ENCODE assay signal across 30 cellular contexts in the genomic region with DNA sequence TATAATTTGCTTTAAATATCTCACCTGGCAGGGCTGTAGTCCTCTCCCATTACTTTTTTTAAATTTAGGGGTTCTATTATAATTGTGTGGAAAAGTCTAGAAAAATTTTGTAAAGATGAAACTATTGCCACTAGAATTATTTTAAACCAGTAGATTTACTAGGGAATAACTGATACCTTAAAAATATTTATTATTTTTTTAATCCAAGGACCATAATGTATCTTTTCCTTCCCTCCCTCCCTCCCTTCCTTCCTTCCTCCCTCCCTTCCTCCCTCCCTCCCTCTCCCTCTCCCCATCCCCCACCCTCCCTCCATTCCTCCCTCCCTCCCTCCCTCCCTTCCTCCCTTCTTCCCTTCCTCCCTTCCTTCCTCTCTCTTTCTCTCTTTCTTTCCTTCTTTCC.
DNase-seq lines count a peak whose midpoint lies in the region; ATAC-seq, FAIRE-seq and TF ChIP-seq lines count a peak whose summit lies in the region.
"Had no signal": no experiment of that assay in that cellular context is flagged by ENCODE, and none has a peak within 500 bp of the region (broad histone marks: within the 10 kb centered on the region; RNA-seq: fewer than 3 reads in every experiment).

No MANE protein-coding gene starts in this region.

- TF ChIP-seq CTCF in HepG2 (CRISPR knock-in tag; IDR thresholded peaks at IDR 0.05) (no peak), right lobe of liver (IDR thresholded peaks at IDR 0.05) (no peak), K562 (IDR thresholded peaks at IDR 0.05 in 2 of 3, conservative IDR thresholded peaks at IDR 0.05 in 1 of 3; ENCODE audit: insufficient read depth in 2 of 3, low read depth in 1 of 3, low read length in 3 of 3) (no peak), Peyer's patch (IDR thresholded peaks at IDR 0.05) (no peak)

- H3K9ac ChIP-seq in HepG2 (ENCODE audit: insufficient read depth, low read depth, low read length) (no peak overlapping the region), K562 (ENCODE audit: insufficient read depth in 1 of 2, low read depth in 2 of 2, low read length in 2 of 2) (no peak overlapping the region)
- H3K9ac ChIP-seq: BLaER1; BLaER1 treated with 17β-estradiol and CSF1 and Interleukin-3, amounts not matched to agents 10 nM and 100 nM had no signal

- TF ChIP-seq RAD21 in HepG2 (CRISPR knock-in tag; IDR thresholded peaks at IDR 0.05) = no peak
- TF ChIP-seq RAD21 in K562 (CRISPR knock-in tag; conservative IDR thresholded peaks at IDR 0.05 in 1 of 2, IDR thresholded peaks at IDR 0.05 in 1 of 2) = no peak

- CTCF ChIA-PET in HepG2 (lab: Yijun Ruan, JAX; ENCODE audit: low intra/inter-chr PET ratio, low total read pairs) = no interaction called here
- CTCF ChIA-PET in K562 (lab: Yijun Ruan, JAX; ENCODE audit: low intra/inter-chr PET ratio) = no interaction called here

- no peak for TF ChIP-seq POLR2A in HepG2 (IDR thresholded peaks at IDR 0.05; ENCODE audit: insufficient read depth in 1 of 2, low read depth in 2 of 2, low read length in 2 of 2)
- no peak for TF ChIP-seq POLR2A in right lobe of liver (IDR thresholded peaks at IDR 0.05)
- no peak for TF ChIP-seq POLR2A in K562 (conservative IDR thresholded peaks at IDR 0.05)
- TF ChIP-seq POLR2A in Peyer's patch (IDR thresholded peaks at IDR 0.05) = no peak

- DNase-seq in HepG2 (ENCODE audit: low spot score) (no peak), right lobe of liver (no peak), K562 (ENCODE audit: extremely low read depth in 1 of 4, low spot score in 3 of 4) (no peak), Peyer's patch (no peak)
- DNase-seq: 8988T; ACHN; AML-193; BE2C; C1 segment of cervical spinal cord; Caco-2; Calu3; CD4-positive, alpha-beta memory T cell; CD4-positive, alpha-beta T cell; CD4-positive, CD25-positive, alpha-beta regulatory T cell; CD8-positive, alpha-beta memory T cell; CD8-positive, alpha-beta T cell; COR-L47; DMS 273 treated with DMSO at 0.1 percent for 48 hours; DMS153; DMS53; DMS79; DMS79 treated with DMSO at 0.1 percent for 48 hours; DND-41; EL had no signal

- H3K4me2 ChIP-seq in HepG2 (ENCODE audit: low read depth, low read length) = no peak overlapping the region
- H3K4me2 ChIP-seq in K562 (ENCODE audit: insufficient read depth, low read length) = no peak overlapping the region
- H3K4me2 ChIP-seq: A549; BLaER1; BLaER1 treated with 17β-estradiol and CSF1 and Interleukin-3, amounts not matched to agents 10 nM and 100 nM had no signal

- in situ Hi-C loops in HepG2 (cut with HindIII; ENCODE audit: extremely low pct_ligation_motif_present, low pct_unique_long_range_greater_than_20kb) (no loop called here), K562 (cut with MboI) (no loop called here)

- H3K4me1 ChIP-seq in HepG2 (ENCODE audit: insufficient read depth, low read length) = no peaks in the 10 kb centered on the region
- no peaks in the 10 kb centered on the region for H3K4me1 ChIP-seq in right lobe of liver
- H3K4me1 ChIP-seq in K562 (replicated peaks in 1 of 2; ENCODE audit: control insufficient read depth in 2 of 2, insufficient read depth in 2 of 2, low read length in 2 of 2) = no peaks in the 10 kb centered on the region
- H3K4me1 ChIP-seq in Peyer's patch = no peaks in the 10 kb centered on the region
- H3K4me1 ChIP-seq: A549; BE2C; BLaER1; BLaER1 treated with 17β-estradiol and CSF1 and Interleukin-3, amounts not matched to agents 10 nM and 100 nM; Caco-2 had no signal

- H3K79me2 ChIP-seq in HepG2 (ENCODE audit: insufficient read depth, low read length) = no peaks in the 10 kb centered on the region
- no peaks in the 10 kb centered on the region for H3K79me2 ChIP-seq in K562 (ENCODE audit: control insufficient read depth, insufficient read depth, low read length)

- POLR2A ChIA-PET in HepG2 (lab: Yijun Ruan, JAX) = no interaction called here
- POLR2A ChIA-PET in K562 (lab: Yijun Ruan, JAX) = no interaction called here

- H3K9me3 ChIP-seq in HepG2 (ENCODE audit: low read length) (no peaks in the 10 kb centered on the region), right lobe of liver (no peaks in the 10 kb centered on the region), K562 (replicated peaks; ENCODE audit: control insufficient read depth, insufficient read depth, low read depth, low read length) (no peaks in the 10 kb centered on the region), Peyer's patch (no peaks in the 10 kb centered on the region)
- H3K9me3 ChIP-seq: A549, BE2C, BLaER1, Caco-2 had no signal

- H3K36me3 ChIP-seq in HepG2 (replicated peaks in 1 of 2; ENCODE audit: control insufficient read depth in 1 of 2, insufficient read depth in 2 of 2, low read length in 2 of 2) (no peaks in the 10 kb centered on the region), right lobe of liver (no peaks in the 10 kb centered on the region), K562 (ENCODE audit: control insufficient read depth, insufficient read depth, low read length) (no peaks in the 10 kb centered on the region), Peyer's patch (no peaks in the 10 kb centered on the region)
- H3K36me3 ChIP-seq: BE2C; BLaER1; BLaER1 treated with 17β-estradiol and CSF1 and Interleukin-3, amounts not matched to agents 10 nM and 100 nM had no signal

- no peak overlapping the region for H3K4me3 ChIP-seq in HepG2 (replicated peaks in 1 of 3; ENCODE audit: insufficient read depth in 1 of 3, low read depth in 2 of 3, low read length in 3 of 3)
- H3K4me3 ChIP-seq in right lobe of liver = no peak overlapping the region
- H3K4me3 ChIP-seq in K562 = no peak overlapping the region
- no peak overlapping the region for H3K4me3 ChIP-seq in Peyer's patch
- H3K4me3 ChIP-seq: A549; BLaER1; BLaER1 treated with 17β-estradiol and CSF1 and Interleukin-3, amounts not matched to agents 10 nM and 100 nM had no signal

- no peaks in the 10 kb centered on the region for H3K27me3 ChIP-seq in HepG2 (ENCODE audit: control insufficient read depth in 1 of 2, insufficient read depth in 2 of 2, low read length in 2 of 2)
- H3K27me3 ChIP-seq in right lobe of liver = no peaks in the 10 kb centered on the region
- H3K27me3 ChIP-seq in K562 (ENCODE audit: control insufficient read depth in 2 of 2, insufficient read depth in 2 of 2, low read length in 2 of 2) = peaks cover 0 to 7% of the 10 kb centered on the region in 2 experiments; a peak in 2 of 5 replicates
- no peaks in the 10 kb centered on the region for H3K27me3 ChIP-seq in Peyer's patch
- H3K27me3 ChIP-seq: BE2C; BLaER1; BLaER1 treated with 17β-estradiol and CSF1 and Interleukin-3, amounts not matched to agents 10 nM and 100 nM had no signal

- intact Hi-C loops in HepG2 (cut with micrococcal nuclease; ENCODE audit: unreplicated experiment) (no loop called here), right lobe of liver (cut with DNase I) (no loop called here), K562 (cut with micrococcal nuclease) (no loop called here)

- ATAC-seq in HepG2 = no peak
- ATAC-seq in right lobe of liver = no peak
- ATAC-seq in K562 = no peak
- ATAC-seq: A549; CD8-positive, alpha-beta T cell had no signal

- no peak overlapping the region for H2AFZ ChIP-seq in HepG2 (ENCODE audit: low read length)
- no peak overlapping the region for H2AFZ ChIP-seq in K562 (ENCODE audit: low read depth, low read length)

- H4K20me1 ChIP-seq in HepG2 (ENCODE audit: insufficient read depth, low read length) (no peaks in the 10 kb centered on the region), K562 (replicated peaks; ENCODE audit: control insufficient read depth, insufficient read depth, low read length) (no peaks in the 10 kb centered on the region)
- H4K20me1 ChIP-seq: BLaER1; BLaER1 treated with 17β-estradiol and CSF1 and Interleukin-3, amounts not matched to agents 10 nM and 100 nM had no signal

- FAIRE-seq in HepG2 (lab: Jason Lieb, UNC) (no peak), K562 (lab: Jason Lieb, UNC) (no peak)
- FAIRE-seq: A549, D721Med had no signal

- no peak for TF ChIP-seq EP300 in HepG2 (IDR thresholded peaks at IDR 0.05; ENCODE audit: low read depth in 2 of 2, low read length in 2 of 2)
- no peak for TF ChIP-seq EP300 in HepG2 (CRISPR knock-in tag; IDR thresholded peaks at IDR 0.05; ENCODE audit: borderline replicate concordance)
- no peak for TF ChIP-seq EP300 in K562 (IDR thresholded peaks at IDR 0.05; ENCODE audit: low read length)

- H3K9me1 ChIP-seq in K562 (ENCODE audit: control insufficient read depth, insufficient read depth, low read length) = no peaks in the 10 kb centered on the region

- BruUV-seq in HepG2 (replicated peaks; lab: Mats Ljungman, UMichigan) (no TSS peak), K562 (replicated peaks; lab: Mats Ljungman, UMichigan) (no TSS peak)

- no peak overlapping the region for H3K27ac ChIP-seq in HepG2 (ENCODE audit: extremely low read length, insufficient read depth, low read length)
- no peak overlapping the region for H3K27ac ChIP-seq in right lobe of liver
- no peak overlapping the region for H3K27ac ChIP-seq in K562 (ENCODE audit: extremely low read depth, low read depth, low read length)
- H3K27ac ChIP-seq in Peyer's patch = no peak overlapping the region
- H3K27ac ChIP-seq: 22Rv1; A549; BLaER1; BLaER1 treated with 17β-estradiol and CSF1 and Interleukin-3, amounts not matched to agents 10 nM and 100 nM; C4-2B had no signal

TF ChIP-seq in HepG2, 621 proteins besides CTCF, POLR2A, EP300 and RAD21 (continues in another document):
- TF ChIP-seq NRL (CRISPR knock-in tag; IDR thresholded peaks at IDR 0.05; ENCODE audit: borderline replicate concordance) (no peak), ZNF776 (CRISPR knock-in tag; IDR thresholded peaks at IDR 0.05) (no peak)

TF ChIP-seq in K562, 482 proteins besides CTCF, POLR2A, EP300 and RAD21:
- TF ChIP-seq PCBP2 (IDR thresholded peaks at IDR 0.05; ENCODE audit: low read depth, low read length, poor library complexity, severe bottlenecking) = peak; percentile 55
- TF ChIP-seq LEF1 (IDR thresholded peaks at IDR 0.05) = no peak
- peak; percentile 68 for TF ChIP-seq HNRNPK (IDR thresholded peaks at IDR 0.05; ENCODE audit: low read depth, low read length, poor library complexity, severe bottlenecking)
